1 cellular context compared by ENCODE assay signal in the genomic region with DNA sequence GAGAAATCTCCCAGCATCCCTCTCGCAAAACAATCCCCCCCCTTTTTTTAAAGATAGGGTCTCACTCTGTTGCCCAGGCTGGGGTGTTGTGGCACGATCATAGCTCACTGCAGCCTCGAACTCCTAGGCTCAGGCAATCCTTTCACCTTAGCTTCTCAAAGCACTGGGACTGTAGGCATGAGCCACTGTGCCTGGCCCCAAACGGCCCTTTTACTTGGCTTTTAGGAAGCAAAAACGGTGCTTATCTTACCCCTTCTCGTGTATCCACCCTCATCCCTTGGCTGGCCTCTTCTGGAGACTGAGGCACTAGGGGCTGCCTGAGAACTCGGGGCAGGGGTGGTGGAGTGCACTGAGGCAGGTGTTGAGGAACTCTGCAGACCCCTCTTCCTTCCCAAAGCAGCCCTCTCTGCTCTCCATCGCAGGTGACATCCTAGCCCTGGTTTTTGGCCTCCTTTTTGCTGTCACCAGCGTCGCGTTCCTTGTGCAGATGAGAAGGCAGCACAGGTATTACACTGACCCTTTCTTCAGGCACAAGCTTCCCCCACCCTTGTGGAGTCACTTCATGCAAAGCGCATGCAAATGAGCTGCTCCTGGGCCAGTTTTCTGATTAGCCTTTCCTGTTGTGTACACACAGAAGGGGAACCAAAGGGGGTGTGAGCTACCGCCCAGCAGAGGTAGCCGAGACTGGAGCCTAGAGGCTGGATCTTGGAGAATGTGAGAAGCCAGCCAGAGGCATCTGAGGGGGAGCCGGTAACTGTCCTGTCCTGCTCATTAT.
TF ChIP-seq lines count a peak whose summit lies in the region.

No MANE protein-coding gene starts in this region.

TF ChIP-seq in A549, 52 proteins besides CTCF, POLR2A, EP300 and RAD21 (continued from another document):
- TF ChIP-seq GATA3 (IDR thresholded peaks at IDR 0.05; ENCODE audit: borderline replicate concordance) = no peak
- TF ChIP-seq PHF8 (IDR thresholded peaks at IDR 0.05; ENCODE audit: borderline replicate concordance, low read depth) = no peak
